30 cellular contexts compared by ENCODE assay signal in genomic region chr6:160093061-160093460, GRCh38. TPM values are rescaled to one million over a fixed set of nuclear protein-coding genes. Genes with fewer than 3 reads are reported as not detected.
"Had no signal": no experiment of that assay in that cellular context is flagged by ENCODE, and none has a peak within 500 bp of the region (broad histone marks: within the 10 kb centered on the region; RNA-seq: fewer than 3 reads in every experiment).

No MANE protein-coding gene starts in this region.

- H3K4me1 ChIP-seq: breast epithelium had no signal

- H3K9me3 ChIP-seq: ascending aorta, breast epithelium, colonic mucosa had no signal

- H3K27ac ChIP-seq: ascending aorta, breast epithelium, cardiac muscle cell, colonic mucosa, epithelial cell of prostate, WERI-Rb-1 had no signal

- H3K4me1 Mint-ChIP-seq: activated B cell treated with CpG ODN at 0.5 μM for 24 hours; activated naive CD8-positive, alpha-beta T cell treated with anti-CD3 and anti-CD28 coated beads, Interleukin-2, amount 10 ng/mL, durations not matched to agents 7 days and 5 days; activated T-helper 17 cell treated with anti-CD3 and anti-CD28 coated beads, Interleukin-2, amount 50 U/mL, for 72 hours; brain had no signal

- H3K9me3 Mint-ChIP-seq: activated B cell treated with CpG ODN at 0.5 μM for 24 hours; activated CD8-positive, alpha-beta T cell treated with anti-CD3 and anti-CD28 coated beads for 36 hours; activated naive CD4-positive, alpha-beta T cell treated with anti-CD3 and anti-CD28 coated beads, Interleukin-2, amount 50 U/mL, for 72 hours; activated naive CD8-positive, alpha-beta T cell treated with anti-CD3 and anti-CD28 coated beads, Interleukin-2, amount 10 ng/mL, durations not matched to agents 7 days and 5 days; activated T-cell treated with anti-CD3 and anti-CD28 coated beads, Interleukin-2, amount 50 U/mL, for 4 hours; activated T-helper 17 cell treated with anti-CD3 and anti-CD28 coated beads, Interleukin-2, amount 50 U/mL, for 72 hours; brain; T-helper 2 cell treated with Interferon-gamma antibody and Interleukin-4, amounts not matched to agents 5 μg/mL and 100 μg/mL, for 36 hours had no signal

- H3K27ac Mint-ChIP-seq: activated B cell treated with CpG ODN at 0.5 μM for 24 hours; activated CD8-positive, alpha-beta T cell treated with anti-CD3 and anti-CD28 coated beads for 36 hours; activated naive CD8-positive, alpha-beta T cell treated with anti-CD3 and anti-CD28 coated beads, Interleukin-2, amount 10 ng/mL, durations not matched to agents 7 days and 5 days; activated T-helper 17 cell treated with anti-CD3 and anti-CD28 coated beads, Interleukin-2, amount 50 U/mL, for 72 hours; T-helper 2 cell treated with Interferon-gamma antibody and Interleukin-4, amounts not matched to agents 5 μg/mL and 100 μg/mL, for 36 hours had no signal

- H3K4me3 Mint-ChIP-seq: activated B cell treated with CpG ODN at 0.5 μM for 24 hours; activated CD8-positive, alpha-beta T cell treated with anti-CD3 and anti-CD28 coated beads for 36 hours; activated naive CD8-positive, alpha-beta T cell treated with anti-CD3 and anti-CD28 coated beads, Interleukin-2, amount 10 ng/mL, durations not matched to agents 7 days and 5 days; activated T-cell treated with anti-CD3 and anti-CD28 coated beads, Interleukin-2, amount 50 U/mL, for 4 hours; activated T-helper 17 cell treated with anti-CD3 and anti-CD28 coated beads, Interleukin-2, amount 50 U/mL, for 72 hours; brain; T-helper 2 cell treated with Interferon-gamma antibody and Interleukin-4, amounts not matched to agents 5 μg/mL and 100 μg/mL, for 36 hours had no signal

- DNase-seq: activated B cell treated with CpG ODN at 0.5 μM for 24 hours; activated CD4-positive, alpha-beta T cell treated with anti-CD3 and anti-CD28 coated beads for 48 hours; activated CD4-positive, alpha-beta T cell treated with anti-CD3 and anti-CD28 coated beads, Interleukin-2, amount 50 U/mL, for 1 hour; activated CD4-positive, alpha-beta T cell treated with anti-CD3 and anti-CD28 coated beads, Interleukin-2, amount 50 U/mL, for 48 hours; activated CD8-positive, alpha-beta memory T cell treated with anti-CD3 and anti-CD28 coated beads for 24 hours; activated CD8-positive, alpha-beta T cell treated with anti-CD3 and anti-CD28 coated beads for 36 hours; activated effector memory CD4-positive, alpha-beta T cell treated with Interleukin-2 at 50 U/mL for 16 hours; activated gamma-delta T cell treated with Interleukin-2 at 50 U/mL for 16 hours; activated naive CD4-positive, alpha-beta T cell treated with Interleukin-2 at 50 U/mL for 16 hours; activated naive CD8-positive, alpha-beta T cell treated with anti-CD3 and anti-CD28 coated beads, Interleukin-2, amount 10 ng/mL, durations not matched to agents 7 days and 5 days; activated T-cell treated with anti-CD3 and anti-CD28 coated beads, Interleukin-2, amount 50 U/mL, for 4 hours; central memory CD4-positive, alpha-beta T cell; cerebellar nuclear complex; colonic mucosa; effector CD8-positive, alpha-beta T cell; foreskin fibroblast; T1000; WERI-Rb-1 had no signal

- H3K4me3 ChIP-seq: ascending aorta, breast epithelium, cardiac muscle cell, colonic mucosa had no signal

- H3K27me3 Mint-ChIP-seq: activated B cell treated with CpG ODN at 0.5 μM for 24 hours; activated CD8-positive, alpha-beta T cell treated with anti-CD3 and anti-CD28 coated beads for 36 hours; activated naive CD8-positive, alpha-beta T cell treated with anti-CD3 and anti-CD28 coated beads, Interleukin-2, amount 10 ng/mL, durations not matched to agents 7 days and 5 days; activated T-helper 17 cell treated with anti-CD3 and anti-CD28 coated beads, Interleukin-2, amount 50 U/mL, for 72 hours had no signal

- ATAC-seq: activated CD4-positive, CD25-positive, alpha-beta regulatory T cell treated with anti-CD3 and anti-CD28 coated beads, Interleukin-2, amount 50 U/mL, for 24 hours; activated CD8-positive, alpha-beta T cell treated with anti-CD3 and anti-CD28 coated beads for 36 hours; activated naive CD4-positive, alpha-beta T cell treated with anti-CD3 and anti-CD28 coated beads, Interleukin-2, amount 50 U/mL, for 72 hours; activated T-cell treated with anti-CD3 and anti-CD28 coated beads, Interleukin-2, amount 50 U/mL, for 4 hours; activated T-helper 17 cell treated with anti-CD3 and anti-CD28 coated beads, Interleukin-2, amount 50 U/mL, for 72 hours had no signal

- H3K27me3 ChIP-seq: ascending aorta, breast epithelium, cardiac muscle cell, colonic mucosa had no signal

RNA-seq across cellular contexts. Expression of gene SLC22A1, which starts 28.6 kb away (rescaled TPM):
- total RNA-seq: ascending aorta, dermis microvascular lymphatic vessel endothelial cell, endothelial cell of umbilical vein, frontal cortex had no signal
